In genomic region chrX:103464774-103465117, GRCh38 we compare ENCODE assay signal across 8 cellular contexts. TPM values are rescaled to one million over a fixed set of nuclear protein-coding genes. Genes with fewer than 3 reads are reported as not detected.
DNase-seq lines count a peak whose midpoint lies in the region; ATAC-seq and TF ChIP-seq lines count a peak whose summit lies in the region.

No MANE protein-coding gene starts in this region.

- ATAC-seq in GM19467 (IDR thresholded peaks at IDR 0.05; ENCODE audit: unreplicated experiment), result peak; percentile 96

- no CpG with 5 or more reads among the region's 3 CpGs for WGBS in neuronal stem cell (ENCODE audit: extremely low coverage in 2 of 2, insufficient read length in 2 of 2, insufficient replicate concordance in 1 of 2), 2 donors

- H2BK12ac ChIP-seq in neuronal stem cell (ENCODE audit: low read length), result no peak overlapping the region

- H3K27ac Mint-ChIP-seq in activated T-cell treated with anti-CD3 and anti-CD28 coated beads, Interleukin-2, amount 50 U/mL, for 24 hours, result peak overlapping the region; percentile 78

- H3K4me3 ChIP-seq in HL-60 (replicated peaks; ENCODE audit: insufficient read depth, low read length), result peak overlapping the region; percentile 26; the same call in 1 of the 2 replicates
- H3K4me3 ChIP-seq in neuronal stem cell (ENCODE audit: low read length in 2 of 2), result no peak overlapping the region

- peaks cover 0 to 2% of the 10 kb centered on the region in 2 donors for H3K4me1 ChIP-seq in neuronal stem cell (ENCODE audit: control insufficient read depth in 2 of 2, insufficient read depth in 1 of 2, low read depth in 1 of 2, low read length in 2 of 2)

- H3K23ac ChIP-seq in neuronal stem cell (ENCODE audit: low read depth, low read length, poor library complexity), result no peak overlapping the region

- no peak overlapping the region for H3K14ac ChIP-seq in neuronal stem cell (ENCODE audit: low read length)

- no peak overlapping the region for H3K27ac ChIP-seq in HL-60 (replicated peaks)
- H3K27ac ChIP-seq in neuronal stem cell (replicated peaks; ENCODE audit: low read length), result no peak overlapping the region

- H2BK5ac ChIP-seq in neuronal stem cell (ENCODE audit: low read length), result no peak overlapping the region

- H3K4me1 Mint-ChIP-seq in activated T-cell treated with anti-CD3 and anti-CD28 coated beads, Interleukin-2, amount 50 U/mL, for 24 hours (ENCODE audit: low read depth), result peaks cover 20% of the 10 kb centered on the region

- peak overlapping the region; percentile 77 for H3K4me3 Mint-ChIP-seq in activated T-cell treated with anti-CD3 and anti-CD28 coated beads, Interleukin-2, amount 50 U/mL, for 24 hours

- peaks cover 0 to 12% of the 10 kb centered on the region in 2 donors for H3K36me3 ChIP-seq in neuronal stem cell (replicated peaks in 1 of 2; ENCODE audit: control insufficient read depth in 2 of 2, insufficient read depth in 2 of 2, low read length in 2 of 2)

- peaks cover 3% of the 10 kb centered on the region for H3K27me3 ChIP-seq in HL-60 (ENCODE audit: insufficient read depth, poor library complexity, severe bottlenecking)
- H3K27me3 ChIP-seq in neuronal stem cell (ENCODE audit: control insufficient read depth in 3 of 3, insufficient read depth in 3 of 3, low read depth in 1 of 3, low read length in 3 of 3), result no peaks in the 10 kb centered on the region

- no peak overlapping the region for H2AFZ ChIP-seq in neuronal stem cell (ENCODE audit: low read length)

- H3K18ac ChIP-seq in neuronal stem cell (ENCODE audit: low read length), result no peak overlapping the region

- H3K36me3 Mint-ChIP-seq in activated T-cell treated with anti-CD3 and anti-CD28 coated beads, Interleukin-2, amount 50 U/mL, for 24 hours (ENCODE audit: low read depth), result no peaks in the 10 kb centered on the region

- H2BK15ac ChIP-seq in neuronal stem cell (ENCODE audit: low read length), result no peak overlapping the region

- no peak overlapping the region for H2BK120ac ChIP-seq in neuronal stem cell (ENCODE audit: low read depth, low read length)

- H3K9me3 ChIP-seq in neuronal stem cell (replicated peaks in 1 of 2; ENCODE audit: control insufficient read depth in 2 of 2, insufficient read depth in 1 of 2, low read depth in 1 of 2, low read length in 2 of 2), result peaks cover 0 to 7% of the 10 kb centered on the region in 2 donors

- H4K8ac ChIP-seq in neuronal stem cell (ENCODE audit: low read depth, low read length), result no peak overlapping the region

- no peak overlapping the region for H2AK5ac ChIP-seq in neuronal stem cell (ENCODE audit: low read depth, low read length)

- peaks cover 51% of the 10 kb centered on the region for H3K27me3 Mint-ChIP-seq in activated T-cell treated with anti-CD3 and anti-CD28 coated beads, Interleukin-2, amount 50 U/mL, for 24 hours

- H3K9ac ChIP-seq in neuronal stem cell (ENCODE audit: low read depth, low read length, poor library complexity), result no peak overlapping the region

- no peak overlapping the region for H4K91ac ChIP-seq in neuronal stem cell (ENCODE audit: low read depth, low read length, poor library complexity)

- no peak overlapping the region for H3K4ac ChIP-seq in neuronal stem cell (ENCODE audit: low read length)

- peak; percentile 22 for TF ChIP-seq CTCF in HL-60 (IDR thresholded peaks at IDR 0.05; ENCODE audit: insufficient read depth, low read length)

- peak; percentile 31 for DNase-seq in COR-L47 (lab: John Stamatoyannopoulos, UW)
- peak; percentile 14 to 56 for DNase-seq in HL-60 (ENCODE audit: low read depth in 1 of 2, low spot score in 1 of 2)
- DNase-seq in OCI-M1 (lab: John Stamatoyannopoulos, UW), result peak; percentile 84
- peak; percentile 79 for DNase-seq in activated T-cell treated with anti-CD3 and anti-CD28 coated beads, Interleukin-2, amount 50 U/mL, for 24 hours
- DNase-seq in fibroblast of peridontal ligament (ENCODE audit: extremely low read depth), result peak; percentile 84
- DNase-seq in neuronal stem cell (ENCODE audit: low spot score), result peak; percentile 51
- peak; percentile 45 for DNase-seq in stromal cell of bone marrow (ENCODE audit: low read depth)

- H3K79me1 ChIP-seq in neuronal stem cell (ENCODE audit: low read depth, low read length), result no peaks in the 10 kb centered on the region

- H3K4me2 ChIP-seq in neuronal stem cell (ENCODE audit: insufficient read depth, low read length, poor library complexity, severe bottlenecking), result no peak overlapping the region

- H3K9me3 Mint-ChIP-seq in activated T-cell treated with anti-CD3 and anti-CD28 coated beads, Interleukin-2, amount 50 U/mL, for 24 hours, result no peaks in the 10 kb centered on the region

RNA-seq across cellular contexts. Expression of gene RAB40A, which starts 54.5 kb away (rescaled TPM):
- polyA plus RNA-seq in neuronal stem cell (2013, experiment 1 of 2), result 0.40 TPM
- polyA plus RNA-seq in neuronal stem cell (2013, experiment 2 of 2), result 0.37 TPM

Comparison
In these comparisons a context has a peak if more than half of its experiments do, and no peak if none do; other contexts are left out.
1. DNase-seq: peak in every context shown above with its lines; median percentile 84 in OCI-M1; 84 in fibroblast of peridontal ligament; 79 in activated T-cell treated with anti-CD3 and anti-CD28 coated beads, Interleukin-2, amount 50 U/mL, for 24 hours; 51 in neuronal stem cell; 45 in stromal cell of bone marrow; 35 in HL-60; 31 in COR-L47.